ENCODE assay signal across 18 cellular contexts in genomic region chr2:151823651-151824050, GRCh38. TPM values are rescaled to one million over a fixed set of nuclear protein-coding genes. Genes with fewer than 3 reads are reported as not detected.
A peak's percentile ranks its signal among the peaks of the same experiment; 100 is the strongest.
DNase-seq lines count a peak whose midpoint lies in the region; ATAC-seq, FAIRE-seq and TF ChIP-seq lines count a peak whose summit lies in the region.
"Had no signal": no experiment of that assay in that cellular context is flagged by ENCODE, and none has a peak within 500 bp of the region (broad histone marks: within the 10 kb centered on the region; RNA-seq: fewer than 3 reads in every experiment).

No MANE protein-coding gene starts in this region.

- intact Hi-C loops in HepG2 (cut with micrococcal nuclease; ENCODE audit: unreplicated experiment) = no loop called here
- intact Hi-C loops in right lobe of liver (cut with DNase I) = no loop called here

- CTCF ChIA-PET in HepG2 (lab: Yijun Ruan, JAX; ENCODE audit: low intra/inter-chr PET ratio, low total read pairs) = no interaction called here

- H2AFZ ChIP-seq in HepG2 (ENCODE audit: low read length) = no peak overlapping the region

- DNase-seq in HepG2 (ENCODE audit: low spot score) = no peak
- no peak for DNase-seq in right lobe of liver
- DNase-seq in astrocyte of the spinal cord (ENCODE audit: low read depth, low spot score) = peak; percentile 3
- DNase-seq in medulla oblongata (ENCODE audit: extremely low spot score) = peak; percentile 35
- no peak for DNase-seq in ecto neural progenitor cell (ENCODE audit: low spot score)
- DNase-seq in activated CD4-positive, alpha-beta T cell treated with anti-CD3 and anti-CD28 coated beads, Interleukin-2, amount 50 U/mL, for 48 hours = no peak
- no peak for DNase-seq in stimulated activated CD4-positive, alpha-beta T cell treated with anti-CD3 and anti-CD28 coated beads, Interleukin-2, amount 100 ng/mL, for 24 hours
- DNase-seq: activated B cell treated with CpG ODN at 0.5 μM for 24 hours; activated naive CD4-positive, alpha-beta T cell treated with Interleukin-2 at 50 U/mL for 16 hours; H9; NCI-H1417; NCI-H446 treated with DMSO at 0.1 percent for 48 hours; stimulated activated naive CD4-positive, alpha-beta T cell had no signal

- H4K20me1 ChIP-seq in HepG2 (ENCODE audit: insufficient read depth, low read length) = peaks cover 69% of the 10 kb centered on the region

- POLR2A ChIA-PET in HepG2 (lab: Yijun Ruan, JAX) = interaction anchor here (1.1 kb wide), 1 partner anchor 172 kb away, joined by 4 read pairs; no protein-coding TSS in a partner anchor

- ATAC-seq in HepG2 (no peak), right lobe of liver (no peak), GM19397 (IDR thresholded peaks at IDR 0.05; ENCODE audit: unreplicated experiment) (no peak)
- ATAC-seq: left lobe of liver, sciatic nerve had no signal

- H3K36me3 ChIP-seq in HepG2 (replicated peaks in 1 of 2; ENCODE audit: control insufficient read depth in 1 of 2, insufficient read depth in 2 of 2, low read length in 2 of 2) (0 out of 5 replicates have a peak, but pooled peaks cover 0 to 3% of the 10 kb centered on the region in 2 experiments), right lobe of liver (no peaks in the 10 kb centered on the region)
- H3K36me3 ChIP-seq: vagina had no signal

- peak overlapping the region; percentile 87 for H3K4me2 ChIP-seq in HepG2 (ENCODE audit: low read depth, low read length)

- 74% methylated on average over 6 of the region's 6 CpGs for WGBS in HepG2 (ENCODE audit: low lambda C conversion rate)
- 33% methylated on average over 1 of the region's 6 CpGs for WGBS in right lobe of liver (ENCODE audit: insufficient coverage, low coverage, low lambda C conversion rate, missing lambda C conversion rate)

- H3K27me3 ChIP-seq in HepG2 (ENCODE audit: control insufficient read depth in 1 of 2, insufficient read depth in 2 of 2, low read length in 2 of 2) (no peaks in the 10 kb centered on the region; a peak in 1 of 5 replicates), right lobe of liver (no peaks in the 10 kb centered on the region)
- H3K27me3 ChIP-seq: vagina had no signal

- no peak overlapping the region for H3K9ac ChIP-seq in HepG2 (ENCODE audit: insufficient read depth, low read depth, low read length)

- H3K27ac ChIP-seq in HepG2 (ENCODE audit: extremely low read length, insufficient read depth, low read length) (no peak overlapping the region), right lobe of liver (no peak overlapping the region)
- H3K27ac ChIP-seq: vagina had no signal

- no peak for FAIRE-seq in HepG2 (lab: Jason Lieb, UNC)
- FAIRE-seq: bronchial epithelial cell had no signal

- H3K79me2 ChIP-seq in HepG2 (ENCODE audit: insufficient read depth, low read length) = peaks cover 93% of the 10 kb centered on the region

- TF ChIP-seq RAD21 in HepG2 (CRISPR knock-in tag; IDR thresholded peaks at IDR 0.05) = no peak

- H3K9me3 ChIP-seq in HepG2 (ENCODE audit: low read length) (no peaks in the 10 kb centered on the region), right lobe of liver (no peaks in the 10 kb centered on the region)
- H3K9me3 ChIP-seq: vagina had no signal

- TF ChIP-seq CTCF in HepG2 (CRISPR knock-in tag; IDR thresholded peaks at IDR 0.05) (no peak), right lobe of liver (IDR thresholded peaks at IDR 0.05) (no peak), astrocyte of the spinal cord (IDR thresholded peaks at IDR 0.05; ENCODE audit: low read depth, low read length) (no peak)

- in situ Hi-C loops in HepG2 (cut with HindIII; ENCODE audit: extremely low pct_ligation_motif_present, low pct_unique_long_range_greater_than_20kb) (loop anchor here (10.0 kb wide), 1 partner anchor 891 kb away; the partner anchor contains the start of genes ARL6IP6 and PRPF40A), astrocyte of the spinal cord (cut with HindIII; ENCODE audit: low sequenced_read_pairs) (no loop called here)

- no peak for TF ChIP-seq EP300 in HepG2 (IDR thresholded peaks at IDR 0.05; ENCODE audit: low read depth in 2 of 2, low read length in 2 of 2)
- no peak for TF ChIP-seq EP300 in HepG2 (CRISPR knock-in tag; IDR thresholded peaks at IDR 0.05; ENCODE audit: borderline replicate concordance)

- BruUV-seq in HepG2 (replicated peaks; lab: Mats Ljungman, UMichigan) = no TSS peak

- H3K4me1 ChIP-seq in HepG2 (ENCODE audit: insufficient read depth, low read length) = peaks cover 58% of the 10 kb centered on the region
- peaks cover 0 to 9% (median under 1%) of the 10 kb centered on the region in 4 donors for H3K4me1 ChIP-seq in right lobe of liver

- H3K4me3 ChIP-seq in HepG2 (replicated peaks in 1 of 3; ENCODE audit: insufficient read depth in 1 of 3, low read depth in 2 of 3, low read length in 3 of 3) (no peak overlapping the region; a peak in 1 of 6 replicates), right lobe of liver (no peak overlapping the region), astrocyte of the spinal cord (ENCODE audit: low read depth, low read length) (no peak overlapping the region)
- H3K4me3 ChIP-seq: vagina had no signal

- TF ChIP-seq POLR2A in HepG2 (IDR thresholded peaks at IDR 0.05; ENCODE audit: insufficient read depth in 1 of 2, low read depth in 2 of 2, low read length in 2 of 2) (no peak), right lobe of liver (IDR thresholded peaks at IDR 0.05) (no peak)

TF ChIP-seq in HepG2, 621 proteins besides CTCF, POLR2A, EP300 and RAD21:
- TF ChIP-seq TARDBP (CRISPR knock-in tag; IDR thresholded peaks at IDR 0.05) (0 out of 2 replicates have a peak, but pooled peaks have one; percentile 24), BCL3 (CRISPR knock-in tag; IDR thresholded peaks at IDR 0.05) (no peak), RBFOX2 (IDR thresholded peaks at IDR 0.05; ENCODE audit: low read depth, low read length) (peak; percentile 18; the same call in 1 of the 2 replicates), RBM22 (optimal IDR thresholded peaks at IDR 0.05; ENCODE audit: low read length) (peak; percentile 46), JDP2 (CRISPR knock-in tag; IDR thresholded peaks at IDR 0.05; ENCODE audit: borderline replicate concordance) (no peak)
TF ChIP-seq in HepG2: peak in this region for 3.

RNA-seq across cellular contexts. Expression of gene ARL5A, which starts 4.6 kb away (rescaled TPM):
- 149 and 170 TPM in 2 replicates for total RNA-seq in HepG2 (2016; rRNA removed; fragmentation: Illumina TruSeq; extraction: Trizol)
- 75.4 and 85.0 TPM in 2 replicates for total RNA-seq in HepG2 (2016; cell fraction: cytosol; rRNA removed; fragmentation: Illumina TruSeq; extraction: Trizol; ENCODE audit: low read depth)
- total RNA-seq in HepG2 (2016; cell fraction: insoluble cytoplasmic fraction; rRNA removed; fragmentation: Illumina TruSeq; extraction: Trizol) = 144 and 150 TPM in 2 replicates
- total RNA-seq in HepG2 (2016; cell fraction: membrane; rRNA removed; fragmentation: Illumina TruSeq; extraction: Trizol) = 220 and 225 TPM in 2 replicates
- 85.9 and 100 TPM in 2 replicates for total RNA-seq in HepG2 (2016; cell fraction: nucleus; rRNA removed; fragmentation: Illumina TruSeq; extraction: Trizol)
- 34.2 and 47.5 TPM in 2 replicates for polyA plus RNA-seq in HepG2 (2011; rRNA removed)
- polyA plus RNA-seq in HepG2 (2011; cell fraction: cytosol; rRNA removed) = 23.3 and 35.0 TPM in 2 replicates
- 21.9 and 29.1 TPM in 2 replicates for polyA plus RNA-seq in HepG2 (2011; cell fraction: nucleus; rRNA removed)
- 46.8 and 63.2 TPM in 2 replicates for polyA plus RNA-seq in HepG2 (2012)
- 49.2 and 53.4 TPM in 2 replicates for polyA plus RNA-seq in HepG2 (2016; cell fraction: cytosol; fragmentation: Illumina TruSeq; extraction: Trizol; ENCODE audit: low read depth)
- polyA plus RNA-seq in HepG2 (2016; cell fraction: insoluble cytoplasmic fraction; fragmentation: Illumina TruSeq; extraction: Trizol; ENCODE audit: low read depth) = 78.6 and 90.5 TPM in 2 replicates
- polyA plus RNA-seq in HepG2 (2016; cell fraction: membrane; fragmentation: Illumina TruSeq; extraction: Trizol; ENCODE audit: low read depth) = 89.2 and 108 TPM in 2 replicates
- polyA plus RNA-seq in HepG2 (2016; cell fraction: nucleus; fragmentation: Illumina TruSeq; extraction: Trizol; ENCODE audit: insufficient read depth, low read depth) = 53.8 and 56.7 TPM in 2 replicates
- 8.7 and 27.5 TPM in 2 replicates for polyA minus RNA-seq in HepG2 (2011; rRNA and poly(A)+ RNA removed; ENCODE audit: low replicate concordance)
- polyA minus RNA-seq in HepG2 (2011; cell fraction: cytosol; rRNA and poly(A)+ RNA removed) = 42.2 and 46.0 TPM in 2 replicates
- 141 and 173 TPM in 2 replicates for polyA minus RNA-seq in HepG2 (2011; cell fraction: nucleus; rRNA and poly(A)+ RNA removed)
- 10 to 100 TPM; 20.0 to 33.3 (median 22.4) TPM for total RNA-seq in right lobe of liver

Comparison
In these comparisons a context has a peak if more than half of its experiments do, and no peak if none do; other contexts are left out.
1. DNase-seq: peak in astrocyte of the spinal cord (single experiment) and medulla oblongata (single experiment); none in HepG2 (single experiment), right lobe of liver (0 of 3), ecto neural progenitor cell (single experiment), activated CD4-positive, alpha-beta T cell treated with anti-CD3 and anti-CD28 coated beads, Interleukin-2, amount 50 U/mL, for 48 hours (0 of 2) and stimulated activated CD4-positive, alpha-beta T cell treated with anti-CD3 and anti-CD28 coated beads, Interleukin-2, amount 100 ng/mL, for 24 hours (0 of 2).